8 cellular contexts compared by ENCODE assay signal in the genomic region with DNA sequence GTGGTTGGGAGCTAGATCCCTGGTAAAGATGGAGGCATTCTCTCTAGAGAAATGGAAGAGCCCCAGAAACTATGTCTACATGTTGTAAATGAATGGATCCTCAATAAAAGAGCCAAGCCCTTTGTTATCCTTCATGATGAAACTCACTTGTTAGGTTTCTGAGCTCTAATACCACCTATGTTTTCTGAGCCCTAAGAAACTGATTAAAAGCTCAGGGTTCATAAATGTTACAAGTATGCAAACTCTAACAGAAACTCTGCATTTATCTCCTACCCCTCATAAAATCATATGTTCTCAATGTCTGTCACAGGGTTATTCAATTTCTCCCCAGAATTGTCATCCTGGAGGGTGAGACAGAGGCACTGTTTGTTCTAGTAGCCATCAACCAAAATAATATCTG. TPM values are rescaled to one million over a fixed set of nuclear protein-coding genes. Genes with fewer than 3 reads are reported as not detected.
"Had no signal": no experiment of that assay in that cellular context is flagged by ENCODE, and none has a peak within 500 bp of the region (broad histone marks: within the 10 kb centered on the region; RNA-seq: fewer than 3 reads in every experiment).

No MANE protein-coding gene starts in this region.

- FAIRE-seq: H1, H54, K562 had no signal

- ATAC-seq: GM23338, K562 had no signal

- H3K4me2 ChIP-seq: GM23338 had no signal

- H3K4me3 ChIP-seq: GM23338, K562 had no signal

- H2AFZ ChIP-seq: GM23338 had no signal

- DNase-seq: H9, HCEC 1CT, IMR-90 had no signal

RNA-seq across cellular contexts. Expression of gene HNMT, which starts 18.0 kb away (rescaled TPM):
- total RNA-seq: HT1080 had no signal
